ENCODE assay signal across 17 cellular contexts in the genomic region with DNA sequence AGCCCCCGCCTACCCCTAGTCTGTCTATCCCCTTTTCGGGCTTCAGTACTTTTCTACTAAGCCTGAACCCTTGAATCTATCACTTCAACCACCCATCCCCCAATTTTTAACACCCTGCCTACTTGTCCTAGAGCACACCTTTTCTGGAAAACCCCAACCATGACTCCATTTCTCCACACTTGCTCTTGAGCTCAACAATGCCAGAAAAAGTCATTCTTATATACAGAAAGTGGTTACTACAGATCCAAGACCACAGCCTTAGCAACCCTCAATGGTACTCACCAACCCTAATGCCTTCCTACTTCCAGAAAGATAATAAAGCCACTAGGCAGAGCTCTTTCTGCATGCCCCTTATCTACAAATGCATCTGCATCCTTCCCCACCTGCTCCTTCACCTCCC.
"Had no signal": no experiment of that assay in that cellular context is flagged by ENCODE, and none has a peak within 500 bp of the region (broad histone marks: within the 10 kb centered on the region; RNA-seq: fewer than 3 reads in every experiment).

No MANE protein-coding gene starts in this region.

- H3K36me3 Mint-ChIP-seq: activated naive CD8-positive, alpha-beta T cell treated with anti-CD3 and anti-CD28 coated beads, Interleukin-2, amount 10 ng/mL, durations not matched to agents 7 days and 5 days had no signal

- H3K27ac Mint-ChIP-seq: activated CD4-positive, alpha-beta T cell treated with anti-CD3 and anti-CD28 coated beads, Interleukin-2, amount 10 ng/mL, durations not matched to agents 24 days and 14 days; activated naive CD8-positive, alpha-beta T cell treated with anti-CD3 and anti-CD28 coated beads, Interleukin-2, amount 10 ng/mL, durations not matched to agents 7 days and 5 days; immature natural killer cell; nephron progenitor cell; stimulated activated naive B cell treated with anti-CD40 and anti-IgM and Interleukin-4, amounts not matched to agents 10 μg/mL and 1 μg/mL and 100 μg/mL, for 72 hours had no signal

- H3K36me3 ChIP-seq: left ventricle myocardium inferior had no signal

- H3K27me3 ChIP-seq: body of pancreas, dorsolateral prefrontal cortex, spleen, tibial artery had no signal

- H3K27me3 Mint-ChIP-seq: activated CD4-positive, alpha-beta T cell treated with anti-CD3 and anti-CD28 coated beads, Interleukin-2, amount 10 ng/mL, durations not matched to agents 24 days and 14 days; activated naive CD8-positive, alpha-beta T cell treated with anti-CD3 and anti-CD28 coated beads, Interleukin-2, amount 10 ng/mL, durations not matched to agents 7 days and 5 days; stimulated activated naive B cell treated with anti-CD40 and anti-IgM and Interleukin-4, amounts not matched to agents 10 μg/mL and 1 μg/mL and 100 μg/mL, for 72 hours had no signal

- H3K9me3 ChIP-seq: body of pancreas, left ventricle myocardium inferior, spleen, tibial artery had no signal

- H3K4me1 Mint-ChIP-seq: activated CD4-positive, alpha-beta T cell treated with anti-CD3 and anti-CD28 coated beads, Interleukin-2, amount 10 ng/mL, durations not matched to agents 24 days and 14 days; activated naive CD8-positive, alpha-beta T cell treated with anti-CD3 and anti-CD28 coated beads, Interleukin-2, amount 10 ng/mL, durations not matched to agents 7 days and 5 days; immature natural killer cell had no signal

- H3K4me3 ChIP-seq: body of pancreas, dorsolateral prefrontal cortex, left ventricle myocardium inferior, spleen, tibial artery had no signal

- H3K4me1 ChIP-seq: body of pancreas, tibial artery had no signal

- H3K27ac ChIP-seq: body of pancreas, dorsolateral prefrontal cortex, left ventricle myocardium inferior, spleen, tibial artery, VCaP had no signal

- DNase-seq: activated CD4-positive, alpha-beta T cell treated with anti-CD3 and anti-CD28 coated beads, Interleukin-2, amount 10 ng/mL, durations not matched to agents 24 days and 14 days; activated effector memory CD4-positive, alpha-beta T cell treated with anti-CD3 and anti-CD28 coated beads, Interleukin-2, amount 50 U/mL, for 16 hours; activated naive CD8-positive, alpha-beta T cell treated with anti-CD3 and anti-CD28 coated beads, Interleukin-2, amount 10 ng/mL, durations not matched to agents 7 days and 5 days; body of pancreas; caudate nucleus; dorsolateral prefrontal cortex; immature natural killer cell; kidney glomerular epithelial cell; left ventricle myocardium inferior; mammary epithelial cell; nephron progenitor cell; nucleus accumbens; SIG-M5; spleen; stimulated activated naive B cell treated with anti-CD40 and anti-IgM and Interleukin-4, amounts not matched to agents 10 μg/mL and 1 μg/mL and 100 μg/mL, for 72 hours; tibial artery had no signal

- H3K4me3 Mint-ChIP-seq: activated CD4-positive, alpha-beta T cell treated with anti-CD3 and anti-CD28 coated beads, Interleukin-2, amount 10 ng/mL, durations not matched to agents 24 days and 14 days; activated naive CD8-positive, alpha-beta T cell treated with anti-CD3 and anti-CD28 coated beads, Interleukin-2, amount 10 ng/mL, durations not matched to agents 7 days and 5 days; immature natural killer cell; nephron progenitor cell; stimulated activated naive B cell treated with anti-CD40 and anti-IgM and Interleukin-4, amounts not matched to agents 10 μg/mL and 1 μg/mL and 100 μg/mL, for 72 hours had no signal

- ATAC-seq: body of pancreas; stimulated activated naive B cell treated with anti-CD40 and anti-IgM and Interleukin-4, amounts not matched to agents 10 μg/mL and 1 μg/mL and 100 μg/mL, for 72 hours had no signal

- H3K9me3 Mint-ChIP-seq: activated CD4-positive, alpha-beta T cell treated with anti-CD3 and anti-CD28 coated beads, Interleukin-2, amount 10 ng/mL, durations not matched to agents 24 days and 14 days; activated naive CD8-positive, alpha-beta T cell treated with anti-CD3 and anti-CD28 coated beads, Interleukin-2, amount 10 ng/mL, durations not matched to agents 7 days and 5 days; immature natural killer cell; nephron progenitor cell; stimulated activated naive B cell treated with anti-CD40 and anti-IgM and Interleukin-4, amounts not matched to agents 10 μg/mL and 1 μg/mL and 100 μg/mL, for 72 hours had no signal
